9 cellular contexts compared by ENCODE assay signal in the genomic region with DNA sequence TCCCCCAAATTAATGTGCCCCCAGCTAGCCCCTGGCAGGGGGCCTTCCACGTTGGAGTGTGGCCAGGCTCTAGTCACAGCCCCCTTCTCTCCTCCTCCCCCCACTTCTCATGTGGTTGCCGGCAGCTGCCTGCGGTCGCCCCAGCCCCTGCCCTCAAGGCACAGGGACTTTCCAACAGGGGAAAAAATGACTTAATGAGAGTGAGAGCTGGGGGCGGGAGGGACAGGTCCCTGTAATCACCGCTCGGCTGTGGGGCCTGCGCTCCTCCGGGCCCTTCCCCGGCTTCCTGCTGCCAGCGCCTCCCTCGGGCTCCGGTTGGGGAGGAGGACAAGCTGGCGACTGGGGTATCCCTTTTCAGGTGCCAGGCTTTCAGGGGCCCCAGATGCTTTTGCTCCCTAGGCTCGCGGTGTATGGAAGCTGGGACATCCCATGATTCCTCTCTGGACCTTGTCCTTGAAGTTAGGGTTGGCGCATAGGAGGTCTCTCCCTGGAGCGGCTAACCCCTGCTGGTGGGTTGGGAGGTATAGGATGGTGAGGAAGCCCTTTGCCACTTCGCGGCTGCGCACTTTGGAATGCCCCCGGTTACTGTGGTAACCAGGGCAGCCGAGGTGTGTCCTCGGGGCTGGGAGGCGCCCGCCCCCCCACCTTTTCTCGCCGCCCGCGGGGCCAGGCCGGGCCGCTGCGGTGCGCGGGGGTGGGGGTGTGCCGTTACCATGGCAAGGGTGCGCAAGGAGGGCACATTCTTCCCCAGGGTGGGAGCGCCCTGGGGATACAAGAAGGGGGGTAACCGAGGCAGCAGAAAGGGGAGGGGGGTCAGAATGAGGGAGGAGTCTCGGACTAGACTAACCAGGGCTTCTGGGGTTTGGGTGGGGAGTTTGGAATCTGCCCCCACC. TPM values are rescaled to one million over a fixed set of nuclear protein-coding genes. Genes with fewer than 3 reads are reported as not detected.
DNase-seq lines count a peak whose midpoint lies in the region; ATAC-seq lines count a peak whose summit lies in the region.
"Had no signal": no experiment of that assay in that cellular context is flagged by ENCODE, and none has a peak within 500 bp of the region (broad histone marks: within the 10 kb centered on the region; RNA-seq: fewer than 3 reads in every experiment).

No MANE protein-coding gene starts in this region.

- H3K4me1 Mint-ChIP-seq in stimulated activated memory B cell treated with anti-CD40 and anti-IgM and Interleukin-4, amounts not matched to agents 10 μg/mL and 1 μg/mL and 100 μg/mL, for 72 hours: peaks cover 58% of the 10 kb centered on the region

- H3K27ac Mint-ChIP-seq in stimulated activated memory B cell treated with anti-CD40 and anti-IgM and Interleukin-4, amounts not matched to agents 10 μg/mL and 1 μg/mL and 100 μg/mL, for 72 hours: peak overlapping the region; percentile 62

- peak overlapping the region; percentile 48 for H3K4me3 ChIP-seq in SJCRH30
- peak overlapping the region; percentile 12 for H3K4me3 ChIP-seq in mesodermal cell (ENCODE audit: extremely low read depth, insufficient read depth, low read length, poor library complexity, severe bottlenecking)

- 0 out of 2 replicates have a peak overlapping the region, but pooled peaks have one; percentile 6 for H3K27ac ChIP-seq in SJCRH30
- no peak overlapping the region for H3K27ac ChIP-seq in mesodermal cell (ENCODE audit: low read depth, low read length, severe bottlenecking)

- peaks cover 46% of the 10 kb centered on the region for H3K4me1 ChIP-seq in SJCRH30
- peaks cover 12% of the 10 kb centered on the region for H3K4me1 ChIP-seq in mesodermal cell (ENCODE audit: control insufficient read depth, insufficient read depth, low read length, poor library complexity, severe bottlenecking)

- H3K27me3 ChIP-seq in SJCRH30: no peaks in the 10 kb centered on the region; the same call in 1 of the 2 replicates

- H3K4me3 Mint-ChIP-seq in stimulated activated memory B cell treated with anti-CD40 and anti-IgM and Interleukin-4, amounts not matched to agents 10 μg/mL and 1 μg/mL and 100 μg/mL, for 72 hours: peak overlapping the region; percentile 46

- H3K36me3 ChIP-seq in SJCRH30 (no peaks in the 10 kb centered on the region), mesodermal cell (ENCODE audit: control insufficient read depth, insufficient read depth, low read length) (no peaks in the 10 kb centered on the region)

- peaks cover 17% of the 10 kb centered on the region for H3K27me3 Mint-ChIP-seq in stimulated activated memory B cell treated with anti-CD40 and anti-IgM and Interleukin-4, amounts not matched to agents 10 μg/mL and 1 μg/mL and 100 μg/mL, for 72 hours

- ATAC-seq in GM19438 (IDR thresholded peaks at IDR 0.05; ENCODE audit: low read depth, unreplicated experiment): peak; percentile 59
- ATAC-seq in HG03520 (IDR thresholded peaks at IDR 0.05; ENCODE audit: unreplicated experiment): peak; percentile 50
- peak; percentile 84 for ATAC-seq in stimulated activated memory B cell treated with anti-CD40 and anti-IgM and Interleukin-4, amounts not matched to agents 10 μg/mL and 1 μg/mL and 100 μg/mL, for 72 hours

- peak; percentile 82 for DNase-seq in DMS53 (lab: John Stamatoyannopoulos, UW)
- DNase-seq in SJCRH30: peak; percentile 84 to 87
- DNase-seq in activated naive CD4-positive, alpha-beta T cell treated with anti-CD3 and anti-CD28 coated beads, Interleukin-2, amount 50 U/mL, for 16 hours: peak; percentile 86
- no peak for DNase-seq in GOT3 (lab: John Stamatoyannopoulos, UW)

- no peaks in the 10 kb centered on the region for H3K36me3 Mint-ChIP-seq in stimulated activated memory B cell treated with anti-CD40 and anti-IgM and Interleukin-4, amounts not matched to agents 10 μg/mL and 1 μg/mL and 100 μg/mL, for 72 hours

- WGBS in mesodermal cell (ENCODE audit: insufficient coverage in 2 of 2), 2 experiments: 2% methylated on average over 28 of the region's 40 CpGs

- H3K9me3 Mint-ChIP-seq in stimulated activated memory B cell treated with anti-CD40 and anti-IgM and Interleukin-4, amounts not matched to agents 10 μg/mL and 1 μg/mL and 100 μg/mL, for 72 hours: no peaks in the 10 kb centered on the region

- no peaks in the 10 kb centered on the region for H3K9me3 ChIP-seq in SJCRH30 (replicated peaks)
- no peaks in the 10 kb centered on the region for H3K9me3 ChIP-seq in mesodermal cell (ENCODE audit: control insufficient read depth, low read length)

RNA-seq across cellular contexts. Expression of a gene that starts 16.1 kb away (rescaled TPM):
- total RNA-seq in SJCRH30 (2014; rRNA removed; shearing (Covaris generic)): 0.10 and 0.28 TPM in 2 replicates
- polyA plus RNA-seq in mesodermal cell (2013, experiment 1 of 2): not detected
- polyA plus RNA-seq in mesodermal cell (2013, experiment 2 of 2): not detected

RNA-seq across cellular contexts. Expression of a gene that starts 37.1 kb away (rescaled TPM):
- 0.08 and 0.10 TPM in 2 replicates for total RNA-seq in SJCRH30 (2014; rRNA removed; shearing (Covaris generic))
- 0.22 TPM for polyA plus RNA-seq in mesodermal cell (2013, experiment 1 of 2)
- 0.40 TPM for polyA plus RNA-seq in mesodermal cell (2013, experiment 2 of 2)
- total RNA-seq: T-helper 2 cell treated with Interferon-gamma antibody and Interleukin-4, amounts not matched to agents 100 ng/mL and 5 ng/mL, for 36 hours had no signal
